Comparison of ENCODE assay signal across 1 cellular context in the genomic region with DNA sequence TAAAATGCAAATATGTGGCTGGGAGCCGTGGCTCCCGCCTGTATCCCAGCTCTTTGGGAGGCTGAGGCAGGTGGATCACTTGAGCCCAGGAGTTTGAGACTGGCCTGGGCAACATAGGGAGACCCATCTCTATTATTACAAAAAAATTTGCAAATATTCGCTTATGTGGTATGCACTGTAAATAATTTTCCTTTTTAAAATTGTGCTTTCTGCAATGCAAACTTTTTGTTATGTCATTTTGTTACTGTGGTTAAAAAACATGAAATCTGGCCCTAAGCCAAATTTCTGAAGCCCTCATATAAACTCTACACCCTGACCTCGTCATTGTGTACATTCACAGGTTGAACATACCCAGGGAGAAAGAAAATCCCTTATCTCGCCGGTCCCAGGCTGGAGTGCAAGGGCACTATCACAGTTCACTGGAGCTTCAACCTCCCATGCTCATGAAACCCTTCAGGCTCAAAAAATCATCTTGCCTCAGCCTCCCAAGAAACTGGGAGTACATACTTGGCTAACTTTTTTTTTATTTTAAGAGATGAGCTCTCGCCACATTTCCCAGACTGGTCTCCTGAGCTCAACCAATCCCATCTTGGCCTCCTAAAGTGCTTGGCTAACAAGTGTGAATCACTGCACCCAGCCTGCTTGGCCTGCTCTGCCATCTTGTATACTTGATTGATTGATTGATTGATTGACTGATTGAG.
TF ChIP-seq lines count a peak whose summit lies in the region.

No MANE protein-coding gene starts in this region.

TF ChIP-seq in HepG2, 621 proteins besides CTCF, POLR2A, EP300 and RAD21 (continued from another document and continues in another):
- TF ChIP-seq, protein P1, sequence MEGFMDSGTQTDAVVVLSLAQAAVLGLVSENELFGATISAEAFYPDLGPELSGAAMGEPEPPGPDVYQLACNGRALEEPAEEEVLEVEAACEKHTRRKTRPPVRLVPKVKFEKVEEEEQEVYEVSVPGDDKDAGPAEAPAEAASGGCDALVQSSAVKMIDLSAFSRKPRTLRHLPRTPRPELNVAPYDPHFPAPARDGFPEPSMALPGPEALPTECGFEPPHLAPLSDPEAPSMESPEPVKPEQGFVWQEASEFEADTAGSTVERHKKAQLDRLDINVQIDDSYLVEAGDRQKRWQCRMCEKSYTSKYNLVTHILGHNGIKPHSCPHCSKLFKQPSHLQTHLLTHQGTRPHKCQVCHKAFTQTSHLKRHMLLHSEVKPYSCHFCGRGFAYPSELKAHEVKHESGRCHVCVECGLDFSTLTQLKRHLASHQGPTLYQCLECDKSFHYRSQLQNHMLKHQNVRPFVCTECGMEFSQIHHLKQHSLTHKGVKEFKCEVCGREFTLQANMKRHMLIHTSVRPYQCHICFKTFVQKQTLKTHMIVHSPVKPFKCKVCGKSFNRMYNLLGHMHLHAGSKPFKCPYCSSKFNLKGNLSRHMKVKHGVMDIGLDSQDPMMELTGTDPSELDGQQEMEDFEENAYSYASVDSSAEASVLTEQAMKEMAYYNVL (CRISPR knock-in tag; IDR thresholded peaks at IDR 0.05; ENCODE audit: borderline replicate concordance): peak; percentile 90
- TF ChIP-seq DDIT3 (CRISPR knock-in tag; IDR thresholded peaks at IDR 0.05) (no peak), ZNF367 (CRISPR knock-in tag; IDR thresholded peaks at IDR 0.05; ENCODE audit: borderline replicate concordance) (no peak), IKZF4 (CRISPR knock-in tag; IDR thresholded peaks at IDR 0.05; ENCODE audit: borderline replicate concordance, low read depth, not compliant biosample characterization) (no peak), MAF1 (CRISPR knock-in tag; IDR thresholded peaks at IDR 0.05; ENCODE audit: borderline replicate concordance) (no peak), CEBPG (CRISPR knock-in tag; IDR thresholded peaks at IDR 0.05) (peak; percentile 32; the same call in 1 of the 2 replicates), THAP11 (CRISPR knock-in tag; IDR thresholded peaks at IDR 0.05) (no peak; the same call in 1 of the 2 replicates), ZNF7 (CRISPR knock-in tag; IDR thresholded peaks at IDR 0.05) (no peak), ATF2 (CRISPR knock-in tag; IDR thresholded peaks at IDR 0.05) (peak; percentile 91), ZNF780A (CRISPR knock-in tag; IDR thresholded peaks at IDR 0.05) (no peak), ZNF136 (CRISPR knock-in tag; IDR thresholded peaks at IDR 0.05; ENCODE audit: low read depth) (no peak), ZNF138 (CRISPR knock-in tag; IDR thresholded peaks at IDR 0.05; ENCODE audit: low read depth) (no peak), IKZF1 (IDR thresholded peaks at IDR 0.05) (no peak), ZNF879 (CRISPR knock-in tag; IDR thresholded peaks at IDR 0.05) (0 out of 2 replicates have a peak, but pooled peaks have one; percentile 30), THYN1 (CRISPR knock-in tag; IDR thresholded peaks at IDR 0.05; ENCODE audit: borderline replicate concordance, low read depth) (no peak), SNAPC2 (CRISPR knock-in tag; IDR thresholded peaks at IDR 0.05) (peak; percentile 56; the same call in 1 of the 2 replicates), ZMYM3 (CRISPR knock-in tag; IDR thresholded peaks at IDR 0.05) (peak; percentile 86), ZBTB43 (CRISPR knock-in tag; conservative IDR thresholded peaks at IDR 0.05) (peak; percentile 82), PLRG1 (conservative IDR thresholded peaks at IDR 0.05) (no peak), STAT5B (CRISPR knock-in tag; IDR thresholded peaks at IDR 0.05) (no peak), ARID2 (CRISPR knock-in tag; IDR thresholded peaks at IDR 0.05; ENCODE audit: borderline replicate concordance) (no peak), POLR2G (IDR thresholded peaks at IDR 0.05; ENCODE audit: low read depth, low read length) (no peak), ZNF781 (CRISPR knock-in tag; IDR thresholded peaks at IDR 0.05; ENCODE audit: borderline replicate concordance, not compliant biosample characterization) (no peak), ZNF276 (CRISPR knock-in tag; IDR thresholded peaks at IDR 0.05; ENCODE audit: low read depth) (no peak), TBP (CRISPR knock-in tag; IDR thresholded peaks at IDR 0.05) (no peak), ZNF782 (CRISPR knock-in tag; IDR thresholded peaks at IDR 0.05; ENCODE audit: borderline replicate concordance) (no peak), HCFC1 (IDR thresholded peaks at IDR 0.05; ENCODE audit: low read depth, low read length) (no peak), ARID5B (CRISPR knock-in tag; IDR thresholded peaks at IDR 0.05) (peak; percentile 89), EZH2 (conservative IDR thresholded peaks at IDR 0.05; ENCODE audit: low read depth, low read length) (no peak), ZNF644 (CRISPR knock-in tag; IDR thresholded peaks at IDR 0.05; ENCODE audit: low read depth) (peak; percentile 82), PHF20 (CRISPR knock-in tag; IDR thresholded peaks at IDR 0.05) (no peak), KLF13 (CRISPR knock-in tag; IDR thresholded peaks at IDR 0.05) (no peak), ZNF350 (CRISPR knock-in tag; IDR thresholded peaks at IDR 0.05; ENCODE audit: borderline replicate concordance, low read depth) (no peak), FOXK2 (IDR thresholded peaks at IDR 0.05) (peak; percentile 52; the same call in 1 of the 2 replicates), KDM5B (CRISPR knock-in tag; IDR thresholded peaks at IDR 0.05; ENCODE audit: borderline replicate concordance) (no peak), ZNF678 (CRISPR knock-in tag; IDR thresholded peaks at IDR 0.05) (no peak), ZSCAN29 (CRISPR knock-in tag; conservative IDR thresholded peaks at IDR 0.05) (no peak), EHMT2 (IDR thresholded peaks at IDR 0.05; ENCODE audit: borderline replicate concordance, low read depth, low read length) (0 out of 2 replicates have a peak, but pooled peaks have one; percentile 48), DRAP1 (CRISPR knock-in tag; IDR thresholded peaks at IDR 0.05) (peak; percentile 17; the same call in 1 of the 2 replicates), ZNF317 (CRISPR knock-in tag; IDR thresholded peaks at IDR 0.05) (peak; percentile 81), ZNF224 (CRISPR knock-in tag; IDR thresholded peaks at IDR 0.05) (peak; percentile 10; the same call in 1 of the 2 replicates), ZBTB21 (CRISPR knock-in tag; IDR thresholded peaks at IDR 0.05) (peak; percentile 30; the same call in 1 of the 2 replicates), SP5 (CRISPR knock-in tag; IDR thresholded peaks at IDR 0.05; ENCODE audit: borderline replicate concordance, low read depth) (no peak), MAX (IDR thresholded peaks at IDR 0.05) (peak; percentile 26; the same call in 1 of the 2 replicates), RBM22 (optimal IDR thresholded peaks at IDR 0.05; ENCODE audit: low read length) (no peak), ZNF580 (CRISPR knock-in tag; IDR thresholded peaks at IDR 0.05; ENCODE audit: borderline replicate concordance, low read depth) (peak; percentile 55; the same call in 1 of the 2 replicates)
- TF ChIP-seq, protein P2, sequence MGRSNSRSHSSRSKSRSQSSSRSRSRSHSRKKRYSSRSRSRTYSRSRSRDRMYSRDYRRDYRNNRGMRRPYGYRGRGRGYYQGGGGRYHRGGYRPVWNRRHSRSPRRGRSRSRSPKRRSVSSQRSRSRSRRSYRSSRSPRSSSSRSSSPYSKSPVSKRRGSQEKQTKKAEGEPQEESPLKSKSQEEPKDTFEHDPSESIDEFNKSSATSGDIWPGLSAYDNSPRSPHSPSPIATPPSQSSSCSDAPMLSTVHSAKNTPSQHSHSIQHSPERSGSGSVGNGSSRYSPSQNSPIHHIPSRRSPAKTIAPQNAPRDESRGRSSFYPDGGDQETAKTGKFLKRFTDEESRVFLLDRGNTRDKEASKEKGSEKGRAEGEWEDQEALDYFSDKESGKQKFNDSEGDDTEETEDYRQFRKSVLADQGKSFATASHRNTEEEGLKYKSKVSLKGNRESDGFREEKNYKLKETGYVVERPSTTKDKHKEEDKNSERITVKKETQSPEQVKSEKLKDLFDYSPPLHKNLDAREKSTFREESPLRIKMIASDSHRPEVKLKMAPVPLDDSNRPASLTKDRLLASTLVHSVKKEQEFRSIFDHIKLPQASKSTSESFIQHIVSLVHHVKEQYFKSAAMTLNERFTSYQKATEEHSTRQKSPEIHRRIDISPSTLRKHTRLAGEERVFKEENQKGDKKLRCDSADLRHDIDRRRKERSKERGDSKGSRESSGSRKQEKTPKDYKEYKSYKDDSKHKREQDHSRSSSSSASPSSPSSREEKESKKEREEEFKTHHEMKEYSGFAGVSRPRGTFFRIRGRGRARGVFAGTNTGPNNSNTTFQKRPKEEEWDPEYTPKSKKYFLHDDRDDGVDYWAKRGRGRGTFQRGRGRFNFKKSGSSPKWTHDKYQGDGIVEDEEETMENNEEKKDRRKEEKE (IDR thresholded peaks at IDR 0.05): no peak
- TF ChIP-seq, protein P3, sequence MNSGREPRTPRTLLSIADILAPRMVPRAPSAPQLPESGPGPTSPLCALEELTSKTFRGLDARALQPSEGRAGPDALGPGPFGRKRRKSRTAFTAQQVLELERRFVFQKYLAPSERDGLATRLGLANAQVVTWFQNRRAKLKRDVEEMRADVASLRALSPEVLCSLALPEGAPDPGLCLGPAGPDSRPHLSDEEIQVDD (CRISPR knock-in tag; IDR thresholded peaks at IDR 0.05; ENCODE audit: borderline replicate concordance): no peak
